16 cellular contexts compared by ENCODE assay signal in the genomic region with DNA sequence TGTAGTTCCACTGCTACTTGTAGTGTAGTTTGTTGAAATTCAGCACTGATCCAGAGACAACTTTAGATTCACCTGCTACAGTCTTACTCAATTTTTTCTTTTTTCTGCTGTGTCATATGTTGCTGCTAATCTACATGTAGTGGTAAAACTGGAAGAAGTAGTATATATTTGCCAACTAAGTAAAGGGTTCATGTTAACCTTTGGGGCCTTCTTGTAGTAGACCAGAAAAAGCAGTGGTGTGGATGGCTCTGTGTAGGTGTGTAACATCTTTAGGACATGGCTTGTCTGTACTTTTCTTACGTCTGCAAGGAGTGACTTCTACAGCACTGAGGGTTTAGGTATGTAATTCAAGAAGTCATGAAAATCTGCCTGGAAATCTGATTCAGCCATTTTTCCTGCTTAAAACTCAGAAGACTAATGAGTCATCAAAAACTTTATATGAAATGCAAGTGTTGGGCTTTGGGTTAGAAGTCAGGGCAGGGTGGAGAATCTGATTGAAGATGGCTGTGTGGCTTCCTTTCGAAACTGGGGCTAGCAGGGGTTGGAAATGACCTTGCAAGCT. TPM values are rescaled to one million over a fixed set of nuclear protein-coding genes. Genes with fewer than 3 reads are reported as not detected.
DNase-seq lines count a peak whose midpoint lies in the region; ATAC-seq, FAIRE-seq and TF ChIP-seq lines count a peak whose summit lies in the region.
"Had no signal": no experiment of that assay in that cellular context is flagged by ENCODE, and none has a peak within 500 bp of the region (broad histone marks: within the 10 kb centered on the region; RNA-seq: fewer than 3 reads in every experiment).

No MANE protein-coding gene starts in this region.

- no peak for TF ChIP-seq RAD21 in K562 (CRISPR knock-in tag; conservative IDR thresholded peaks at IDR 0.05 in 1 of 2, IDR thresholded peaks at IDR 0.05 in 1 of 2)

- H3K36me3 ChIP-seq in breast epithelium (no peaks in the 10 kb centered on the region), K562 (ENCODE audit: control insufficient read depth, insufficient read depth, low read length) (no peaks in the 10 kb centered on the region), subcutaneous abdominal adipose tissue (ENCODE audit: control insufficient read depth in 5 of 5, insufficient read depth in 5 of 5, low read length in 5 of 5) (no peaks in the 10 kb centered on the region)
- H3K36me3 ChIP-seq: upper lobe of right lung had no signal

- H3K4me2 ChIP-seq in K562 (ENCODE audit: insufficient read depth, low read length) = 0 out of 2 replicates have a peak overlapping the region, but pooled peaks have one; percentile 9

- TF ChIP-seq CTCF in MCF 10A (IDR thresholded peaks at IDR 0.05; ENCODE audit: unreplicated experiment) (no peak), breast epithelium (IDR thresholded peaks at IDR 0.05) (no peak), K562 (IDR thresholded peaks at IDR 0.05 in 2 of 3, conservative IDR thresholded peaks at IDR 0.05 in 1 of 3; ENCODE audit: insufficient read depth in 2 of 3, low read depth in 1 of 3, low read length in 3 of 3) (no peak), GM10248 (IDR thresholded peaks at IDR 0.05; ENCODE audit: control extremely low read depth, extremely low read depth, low read depth, missing control alignments) (no peak)

- no peaks in the 10 kb centered on the region for H3K27me3 Mint-ChIP-seq in MCF 10A (ENCODE audit: insufficient read depth, unreplicated experiment)

- no peaks in the 10 kb centered on the region for H3K9me3 Mint-ChIP-seq in MCF 10A (ENCODE audit: unreplicated experiment)
- H3K9me3 Mint-ChIP-seq: activated T-helper 2 cell treated with anti-CD3 and anti-CD28 coated beads, Interferon-gamma antibody, Interleukin-2, Interleukin-4, amounts not matched to agents 10 μg/mL and 5 μg/mL and 100 μg/mL, durations not matched to agents 14 hours and 24 hours and 36 hours; natural killer cell had no signal

- H3K79me2 ChIP-seq in K562 (ENCODE audit: control insufficient read depth, insufficient read depth, low read length) = no peaks in the 10 kb centered on the region

- no peak for TF ChIP-seq EP300 in K562 (IDR thresholded peaks at IDR 0.05; ENCODE audit: low read length)

- peak overlapping the region; percentile 3 for H3K4me3 Mint-ChIP-seq in MCF 10A (ENCODE audit: unreplicated experiment)
- H3K4me3 Mint-ChIP-seq: natural killer cell had no signal

- H4K20me1 ChIP-seq in K562 (replicated peaks; ENCODE audit: control insufficient read depth, insufficient read depth, low read length) = no peaks in the 10 kb centered on the region

- H3K36me3 Mint-ChIP-seq in MCF 10A (ENCODE audit: insufficient read depth, unreplicated experiment) = no peaks in the 10 kb centered on the region
- H3K36me3 Mint-ChIP-seq: natural killer cell had no signal

- H3K4me1 ChIP-seq in breast epithelium = no peaks in the 10 kb centered on the region
- no peaks in the 10 kb centered on the region for H3K4me1 ChIP-seq in K562 (replicated peaks in 1 of 2; ENCODE audit: control insufficient read depth in 2 of 2, insufficient read depth in 2 of 2, low read length in 2 of 2)
- H3K4me1 ChIP-seq in subcutaneous abdominal adipose tissue (ENCODE audit: control insufficient read depth in 5 of 5, insufficient read depth in 5 of 5, low read length in 5 of 5) = peaks cover 2 to 43% (median 32%) of the 10 kb centered on the region in 5 donors

- TF ChIP-seq POLR2A in breast epithelium (IDR thresholded peaks at IDR 0.05) (no peak), K562 (conservative IDR thresholded peaks at IDR 0.05) (no peak)

- H3K27me3 ChIP-seq in breast epithelium (no peaks in the 10 kb centered on the region), K562 (ENCODE audit: control insufficient read depth in 2 of 2, insufficient read depth in 2 of 2, low read length in 2 of 2) (no peaks in the 10 kb centered on the region), subcutaneous abdominal adipose tissue (ENCODE audit: control insufficient read depth in 5 of 5, insufficient read depth in 4 of 5, low read length in 5 of 5) (no peaks in the 10 kb centered on the region)
- H3K27me3 ChIP-seq: upper lobe of right lung had no signal

- intact Hi-C loops in MCF 10A (cut with micrococcal nuclease) (no loop called here), breast epithelium (cut with DNase I; ENCODE audit: low total_unique reads) (no loop called here), K562 (cut with micrococcal nuclease) (loop anchor here (10.0 kb wide), 1 partner anchor 59 kb away; no protein-coding TSS in a partner anchor)

- BruUV-seq in MCF 10A (replicated peaks; lab: Mats Ljungman, UMichigan) = no TSS peak
- BruUV-seq in K562 (replicated peaks; lab: Mats Ljungman, UMichigan) = no TSS peak

- H3K4me3 ChIP-seq in breast epithelium (no peak overlapping the region), K562 (no peak overlapping the region), subcutaneous abdominal adipose tissue (ENCODE audit: low read depth in 1 of 5, low read length in 5 of 5) (no peak overlapping the region)
- H3K4me3 ChIP-seq: upper lobe of right lung had no signal

- H3K9me1 ChIP-seq in K562 (ENCODE audit: control insufficient read depth, insufficient read depth, low read length) = no peaks in the 10 kb centered on the region

- CTCF ChIA-PET in MCF 10A (lab: Yijun Ruan, JAX) (interaction anchor here (0.7 to 2.1 kb wide), 6 partner anchors 9 to 814 kb away, joined by 3 to 8 read pairs (median 4); partner anchors contain the start of gene PTPRM), K562 (lab: Yijun Ruan, JAX; ENCODE audit: low intra/inter-chr PET ratio) (no interaction called here), GM10248 (lab: Yijun Ruan, JAX) (interaction anchor here (1.8 kb wide), 1 partner anchor 9 kb away, joined by 6 read pairs; the partner anchor contains the start of gene PTPRM)

- ATAC-seq in K562 = no peak; the same call in 1 of the 3 replicates
- no peak for ATAC-seq in HG03520 (IDR thresholded peaks at IDR 0.05; ENCODE audit: unreplicated experiment)
- ATAC-seq: natural killer cell had no signal

- no peaks in the 10 kb centered on the region for H3K9me3 ChIP-seq in breast epithelium
- H3K9me3 ChIP-seq in K562 (replicated peaks; ENCODE audit: control insufficient read depth, insufficient read depth, low read depth, low read length) = no peaks in the 10 kb centered on the region
- H3K9me3 ChIP-seq in subcutaneous abdominal adipose tissue (ENCODE audit: control insufficient read depth in 5 of 5, low read length in 5 of 5) = no peaks in the 10 kb centered on the region
- H3K9me3 ChIP-seq: upper lobe of right lung had no signal

- POLR2A ChIA-PET in MCF 10A (lab: Yijun Ruan, JAX) (interaction anchor here (0.6 to 1.8 kb wide), 7 partner anchors 8 to 303 kb away, joined by 3 to 4 read pairs (median 4); partner anchors contain the start of gene PTPRM), K562 (lab: Yijun Ruan, JAX) (no interaction called here), GM10248 (lab: Yijun Ruan, JAX) (no interaction called here)

- DNase-seq in MCF 10A (ENCODE audit: unreplicated experiment) = peak; percentile 59
- no peak for DNase-seq in breast epithelium (ENCODE audit: low spot score in 2 of 2)
- no peak for DNase-seq in K562 (ENCODE audit: extremely low read depth in 1 of 4, low spot score in 3 of 4)
- DNase-seq in glomerular visceral epithelial cell (ENCODE audit: extremely low spot score) = peak; percentile 48
- DNase-seq in NCI-H1417 treated with DMSO at 0.1 percent for 48 hours (lab: John Stamatoyannopoulos, UW) = no peak
- no peak for DNase-seq in GM10248 (ENCODE audit: extremely low spot score)
- DNase-seq: activated CD4-positive, alpha-beta T cell treated with anti-CD3 and anti-CD28 coated beads, Interleukin-2, amount 50 U/mL, for 48 hours; central memory CD4-positive, alpha-beta T cell; foreskin melanocyte; natural killer cell; NCI-H2227 treated with DMSO at 0.1 percent for 48 hours; upper lobe of right lung had no signal

- peaks cover 39% of the 10 kb centered on the region for H3K4me1 Mint-ChIP-seq in MCF 10A (ENCODE audit: insufficient read depth, unreplicated experiment)

- H2AFZ ChIP-seq in K562 (ENCODE audit: low read depth, low read length) = peak overlapping the region; percentile 57

- FAIRE-seq in K562 (lab: Jason Lieb, UNC) = no peak

- 2% methylated on average over 2 of the region's 2 CpGs for WGBS in K562 (ENCODE audit: insufficient coverage, low coverage, missing lambda C conversion rate)

- in situ Hi-C loops in K562 (cut with MboI) = no loop called here

- H3K9ac ChIP-seq in K562 (ENCODE audit: insufficient read depth in 1 of 2, low read depth in 2 of 2, low read length in 2 of 2) = no peak overlapping the region
- H3K9ac ChIP-seq in subcutaneous abdominal adipose tissue (ENCODE audit: low read length in 5 of 5) = peak overlapping the region in 1 of 5 donors; percentile 60

- H3K27ac ChIP-seq in breast epithelium = no peak overlapping the region
- no peak overlapping the region for H3K27ac ChIP-seq in K562 (ENCODE audit: extremely low read depth, low read depth, low read length)
- peak overlapping the region; percentile 70 for H3K27ac ChIP-seq in subcutaneous abdominal adipose tissue (ENCODE audit: low read depth, low read length)
- H3K27ac ChIP-seq: 22Rv1, upper lobe of right lung had no signal

- peak overlapping the region; percentile 53 for H3K27ac Mint-ChIP-seq in MCF 10A (ENCODE audit: low read depth, unreplicated experiment)
- H3K27ac Mint-ChIP-seq: activated T-helper 2 cell treated with anti-CD3 and anti-CD28 coated beads, Interferon-gamma antibody, Interleukin-2, Interleukin-4, amounts not matched to agents 10 μg/mL and 5 μg/mL and 100 μg/mL, durations not matched to agents 14 hours and 24 hours and 36 hours; natural killer cell had no signal

RNA-seq across cellular contexts. Expression of gene PTPRM, which starts 8.4 kb away (rescaled TPM):
- total RNA-seq in MCF 10A (2022) (82.8 and 107 TPM in 2 replicates), breast epithelium (100 to 1,000 TPM in 2 of 3 donors, 10 to 100 TPM in 1; 41.7 to 181 (median 140) TPM), K562 (2014; rRNA removed) (0.09 TPM in 1 of 2 replicates, not detected in the other), K562 (2014; rRNA removed; fragmentation: Illumina TruSeq; extraction: Trizol) (0.07 TPM in 1 of 2 replicates, not detected in the other), K562 (2015; rRNA removed; fragmentation: Illumina TruSeq; extraction: Trizol) (0.11 TPM in 1 of 2 replicates, not detected in the other), K562 (2021) (0.16 and 0.31 TPM in 2 replicates)
- 0.16 and 0.70 TPM in 2 replicates for total RNA-seq in K562 (2011; cell fraction: chromatin; rRNA removed; ENCODE audit: low replicate concordance)
- 0.17 and 1.1 TPM in 2 replicates for total RNA-seq in K562 (2011; cell fraction: nucleolus; rRNA removed)
- 0.69 TPM in 1 of 2 replicates, not detected in the other for total RNA-seq in K562 (2011; cell fraction: nucleoplasm; rRNA removed)
- polyA plus RNA-seq in K562 (2011; rRNA removed) (0.03 and 0.11 TPM in 2 replicates), K562 (2014; fragmentation: Illumina TruSeq; extraction: Trizol) (0.04 TPM in 1 of 2 replicates, not detected in the other), K562 (2014; fragmentation: Nextera tagmentation; extraction: Ambion mirVana) (under 1 TPM in 1 of 2 experiments, not detected in 1; 0.08 TPM), K562 (2014; rRNA removed) (not detected in 2 replicates)
- polyA plus RNA-seq in K562 (2011; cell fraction: cytosol; rRNA removed) = 0.01 and 0.18 TPM in 2 replicates
- 0.35 and 0.41 TPM in 2 replicates for polyA plus RNA-seq in K562 (2011; cell fraction: nucleus; rRNA removed)
- polyA plus RNA-seq in K562 (2012) = 0.04 and 0.29 TPM in 2 replicates
- polyA minus RNA-seq in K562 (2011; rRNA and poly(A)+ RNA removed) = 0.07 and 0.09 TPM in 2 replicates
- polyA minus RNA-seq in K562 (2011; cell fraction: cytosol; rRNA and poly(A)+ RNA removed) = not detected in 2 replicates
- 0.22 and 0.54 TPM in 2 replicates for polyA minus RNA-seq in K562 (2011; cell fraction: nucleus; rRNA and poly(A)+ RNA removed)

Comparison
In these comparisons a context has a peak if more than half of its experiments do, and no peak if none do; other contexts are left out.
1. DNase-seq: peak in MCF 10A (single experiment) and glomerular visceral epithelial cell (single experiment); none in breast epithelium (0 of 2), K562 (0 of 4), NCI-H1417 treated with DMSO at 0.1 percent for 48 hours (single experiment) and GM10248 (single experiment).
2. RNA of gene PTPRM, which starts 8.4 kb away (total RNA-seq): 41.7 to 181 TPM in breast epithelium and 82.8 to 107 TPM in MCF 10A; 0.07 to 1.1 TPM in K562; every median in the first group is over 10 times any median in the second.